Comparison of ENCODE assay signal across 16 cellular contexts in genomic region chrX:40855411-40855810, GRCh38.
DNase-seq lines count a peak whose midpoint lies in the region; ATAC-seq, FAIRE-seq and TF ChIP-seq lines count a peak whose summit lies in the region.
"Had no signal": no experiment of that assay in that cellular context is flagged by ENCODE, and none has a peak within 500 bp of the region (broad histone marks: within the 10 kb centered on the region; RNA-seq: fewer than 3 reads in every experiment).

No MANE protein-coding gene starts in this region.

- H3K4me3 ChIP-seq in right atrium auricular region (no peak overlapping the region), bronchial epithelial cell (ENCODE audit: low read depth, low read length) (no peak overlapping the region)
- H3K4me3 ChIP-seq: cardiac muscle cell, mucosa of descending colon had no signal

- no peak for FAIRE-seq in bronchial epithelial cell (lab: Jason Lieb, UNC)
- FAIRE-seq: GM19239 had no signal

- H3K9me3 ChIP-seq in right atrium auricular region = peaks cover 0 to under 1% of the 10 kb centered on the region in 2 donors
- H3K9me3 ChIP-seq: mucosa of descending colon had no signal

- H3K4me1 ChIP-seq in right atrium auricular region = no peaks in the 10 kb centered on the region

- no peak for TF ChIP-seq CTCF in right atrium auricular region (IDR thresholded peaks at IDR 0.05)
- TF ChIP-seq CTCF in bronchial epithelial cell (IDR thresholded peaks at IDR 0.05; ENCODE audit: insufficient read depth, low read length, severe bottlenecking) = no peak

- DNase-seq in Right ventricle myocardium inferior (ENCODE audit: missing footprints) = no peak
- DNase-seq in right atrium auricular region (ENCODE audit: low spot score) = no peak
- peak; percentile 37 for DNase-seq in NCI-H2196 (lab: John Stamatoyannopoulos, UW; ENCODE audit: unreplicated experiment)
- DNase-seq in bronchial epithelial cell (ENCODE audit: low read depth) = peak; percentile 73
- DNase-seq in renal cortical epithelial cell (ENCODE audit: low read depth) = peak; percentile 52
- DNase-seq in superior temporal gyrus (ENCODE audit: extremely low spot score) = no peak
- no peak for DNase-seq in activated CD4-positive, CD25-positive, alpha-beta regulatory T cell treated with anti-CD3 and anti-CD28 coated beads, Interleukin-2, amount 50 U/mL, for 72 hours
- DNase-seq: activated naive CD4-positive, alpha-beta T cell treated with anti-CD3 and anti-CD28 coated beads, Interleukin-2, amount 50 U/mL, for 16 hours; endodermal cell; glutamatergic neuron; Kasumi-1; mucosa of descending colon; T-cell had no signal

- ATAC-seq in Right ventricle myocardium inferior = peak; percentile 52
- no peak for ATAC-seq in HG03571 (IDR thresholded peaks at IDR 0.05; ENCODE audit: unreplicated experiment)
- ATAC-seq: T-cell had no signal

- intact Hi-C loops in Right ventricle myocardium inferior (cut with DNase I) = no loop called here

- H3K27me3 ChIP-seq in right atrium auricular region = no peaks in the 10 kb centered on the region
- H3K27me3 ChIP-seq in bronchial epithelial cell (ENCODE audit: control insufficient read depth, insufficient read depth, low read length) = no peaks in the 10 kb centered on the region
- H3K27me3 ChIP-seq: cardiac muscle cell had no signal

- no peak overlapping the region for H3K27ac ChIP-seq in right atrium auricular region
- H3K27ac ChIP-seq: cardiac muscle cell had no signal

- H3K36me3 ChIP-seq in right atrium auricular region (no peaks in the 10 kb centered on the region), bronchial epithelial cell (ENCODE audit: control insufficient read depth, insufficient read depth, low read length) (no peaks in the 10 kb centered on the region)
- H3K36me3 ChIP-seq: cardiac muscle cell had no signal

Comparison
In these comparisons a context has a peak if more than half of its experiments do, and no peak if none do; other contexts are left out.
1. DNase-seq: peak in NCI-H2196 (single experiment), bronchial epithelial cell (single experiment) and renal cortical epithelial cell (single experiment); none in Right ventricle myocardium inferior (single experiment), right atrium auricular region (single experiment), superior temporal gyrus (single experiment) and activated CD4-positive, CD25-positive, alpha-beta regulatory T cell treated with anti-CD3 and anti-CD28 coated beads, Interleukin-2, amount 50 U/mL, for 72 hours (single experiment).